In genomic region chr19:4379383-4380253, GRCh38 we compare ENCODE assay signal across 8 cellular contexts. TPM values are rescaled to one million over a fixed set of nuclear protein-coding genes. Genes with fewer than 3 reads are reported as not detected.
DNase-seq lines count a peak whose midpoint lies in the region; ATAC-seq and TF ChIP-seq lines count a peak whose summit lies in the region.

No MANE protein-coding gene starts in this region.

- no peaks in the 10 kb centered on the region for H3K27me3 ChIP-seq in WERI-Rb-1 (ENCODE audit: insufficient read depth, low read depth, severe bottlenecking)

- TF ChIP-seq CTCF in WERI-Rb-1 (IDR thresholded peaks at IDR 0.05; ENCODE audit: low read depth, low read length), result no peak

- H3K27ac ChIP-seq in urinary bladder (ENCODE audit: low read depth), result peak overlapping the region; percentile 33
- no peak overlapping the region for H3K27ac ChIP-seq in WERI-Rb-1

- peak; percentile 30 for DNase-seq in COLO829 (ENCODE audit: low spot score)
- DNase-seq in activated naive CD8-positive, alpha-beta T cell treated with anti-CD3 and anti-CD28 coated beads for 36 hours, result peak; percentile 55
- DNase-seq in lung microvascular endothelial cell (ENCODE audit: low read depth in 2 of 2), result peak; percentile 64 to 79
- DNase-seq in NOMO-1 treated with dmso at 0.1 percent for 144 hours (lab: John Stamatoyannopoulos, UW; ENCODE audit: unreplicated experiment), result no peak
- no peak for DNase-seq in WERI-Rb-1

- peaks cover 2% of the 10 kb centered on the region for H3K27me3 Mint-ChIP-seq in IgD-negative memory B cell
- no peaks in the 10 kb centered on the region for H3K27me3 Mint-ChIP-seq in activated naive CD8-positive, alpha-beta T cell treated with anti-CD3 and anti-CD28 coated beads for 36 hours

- no peak for ATAC-seq in GM18520 (IDR thresholded peaks at IDR 0.05; ENCODE audit: unreplicated experiment)

- no peaks in the 10 kb centered on the region for H3K9me3 ChIP-seq in WERI-Rb-1 (ENCODE audit: severe bottlenecking)

- H3K4me3 Mint-ChIP-seq in IgD-negative memory B cell, result peak overlapping the region; percentile 60 to 96 (median 84)
- H3K4me3 Mint-ChIP-seq in activated naive CD8-positive, alpha-beta T cell treated with anti-CD3 and anti-CD28 coated beads for 36 hours, result peak overlapping the region; percentile 84

- H3K4me3 ChIP-seq in urinary bladder (ENCODE audit: low read depth, low read length), result no peak overlapping the region
- no peak overlapping the region for H3K4me3 ChIP-seq in WERI-Rb-1 (ENCODE audit: low read depth, low read length)

- peaks cover 1% of the 10 kb centered on the region for H3K4me1 ChIP-seq in urinary bladder (ENCODE audit: insufficient read depth)

- H3K4me1 Mint-ChIP-seq in IgD-negative memory B cell, result peaks cover 39 to 53% (median 51%) of the 10 kb centered on the region in 3 donors
- H3K4me1 Mint-ChIP-seq in activated naive CD8-positive, alpha-beta T cell treated with anti-CD3 and anti-CD28 coated beads for 36 hours, result peaks cover 54% of the 10 kb centered on the region

- H3K36me3 Mint-ChIP-seq in IgD-negative memory B cell, result peaks cover 1% of the 10 kb centered on the region
- peaks cover 8% of the 10 kb centered on the region for H3K36me3 Mint-ChIP-seq in activated naive CD8-positive, alpha-beta T cell treated with anti-CD3 and anti-CD28 coated beads for 36 hours

- H3K9me3 Mint-ChIP-seq in IgD-negative memory B cell, result no peaks in the 10 kb centered on the region
- no peaks in the 10 kb centered on the region for H3K9me3 Mint-ChIP-seq in activated naive CD8-positive, alpha-beta T cell treated with anti-CD3 and anti-CD28 coated beads for 36 hours

- H3K27ac Mint-ChIP-seq in IgD-negative memory B cell, result peak overlapping the region; percentile 81 to 98 (median 98)
- H3K27ac Mint-ChIP-seq in activated naive CD8-positive, alpha-beta T cell treated with anti-CD3 and anti-CD28 coated beads for 36 hours, result peak overlapping the region; percentile 85

- H3K36me3 ChIP-seq in urinary bladder (ENCODE audit: insufficient read depth) (no peaks in the 10 kb centered on the region), WERI-Rb-1 (peaks cover 11% of the 10 kb centered on the region)

- 69% methylated on average over 20 of the region's 20 CpGs for WGBS in urinary bladder

RNA-seq across cellular contexts. Expression of gene SH3GL1, which starts 20.7 kb away (rescaled TPM):
- polyA plus RNA-seq in IgD-negative memory B cell (23.7 TPM), urinary bladder (88.3 TPM)
- total RNA-seq in activated naive CD8-positive, alpha-beta T cell treated with anti-CD3 and anti-CD28 coated beads for 36 hours, result 10 to 100 TPM; 40.3 to 41.1 TPM
- total RNA-seq in lung microvascular endothelial cell (41.9 and 44.9 TPM in 2 replicates), urinary bladder (18.6 TPM)

RNA-seq across cellular contexts. Expression of gene CHAF1A, which starts 22.8 kb away (rescaled TPM):
- polyA plus RNA-seq in IgD-negative memory B cell (6.9 TPM), urinary bladder (7.0 TPM)
- total RNA-seq in activated naive CD8-positive, alpha-beta T cell treated with anti-CD3 and anti-CD28 coated beads for 36 hours, result 10 to 100 TPM; 76.8 to 77.6 TPM
- total RNA-seq in lung microvascular endothelial cell (3.6 and 7.8 TPM in 2 replicates), urinary bladder (9.0 TPM)

RNA-seq across cellular contexts. Expression of gene MPND, which starts 36.3 kb away (rescaled TPM):
- polyA plus RNA-seq in IgD-negative memory B cell (9.7 TPM), urinary bladder (24.5 TPM)
- total RNA-seq in activated naive CD8-positive, alpha-beta T cell treated with anti-CD3 and anti-CD28 coated beads for 36 hours, result 10 to 100 TPM; 15.6 to 18.8 TPM
- total RNA-seq in lung microvascular endothelial cell (5.2 and 7.7 TPM in 2 replicates), urinary bladder (7.2 TPM)

RNA-seq across cellular contexts. Expression of gene STAP2, which starts 41.0 kb away (rescaled TPM):
- polyA plus RNA-seq in IgD-negative memory B cell (not detected), urinary bladder (12.4 TPM)
- 10 to 100 TPM; 12.3 to 13.1 TPM for total RNA-seq in activated naive CD8-positive, alpha-beta T cell treated with anti-CD3 and anti-CD28 coated beads for 36 hours
- total RNA-seq in lung microvascular endothelial cell (28.8 and 36.1 TPM in 2 replicates), urinary bladder (14.4 TPM)

Comparison
In these comparisons a context has a peak if more than half of its experiments do, and no peak if none do; other contexts are left out.
1. DNase-seq: peak in COLO829 (single experiment), activated naive CD8-positive, alpha-beta T cell treated with anti-CD3 and anti-CD28 coated beads for 36 hours (single experiment) and lung microvascular endothelial cell (2 of 2); none in NOMO-1 treated with dmso at 0.1 percent for 144 hours (single experiment) and WERI-Rb-1 (single experiment).